In genomic region chr1:147577033-147577773, GRCh38 we compare ENCODE assay signal across 16 cellular contexts.
"Had no signal": no experiment of that assay in that cellular context is flagged by ENCODE, and none has a peak within 500 bp of the region (broad histone marks: within the 10 kb centered on the region; RNA-seq: fewer than 3 reads in every experiment).

No MANE protein-coding gene starts in this region.

- ATAC-seq: esophagus mucosa; naive thymus-derived CD4-positive, alpha-beta T cell had no signal

- H3K27ac ChIP-seq: dorsolateral prefrontal cortex, thyroid gland, vagina had no signal

- H3K4me1 ChIP-seq: breast epithelium, thyroid gland had no signal

- H3K9me3 ChIP-seq: breast epithelium, thyroid gland, vagina had no signal

- H3K4me3 ChIP-seq: breast epithelium, dorsolateral prefrontal cortex, smooth muscle cell, thyroid gland, vagina had no signal

- H3K27me3 ChIP-seq: breast epithelium, dorsolateral prefrontal cortex, thyroid gland, vagina had no signal

- H3K4me2 ChIP-seq: smooth muscle cell had no signal

- H3K36me3 ChIP-seq: breast epithelium, thyroid gland, vagina had no signal

- DNase-seq: cortex of kidney; dorsolateral prefrontal cortex; effector CD8-positive, alpha-beta T cell; foreskin fibroblast; head of caudate nucleus; hypothalamus; islet precursor cell; naive thymus-derived CD4-positive, alpha-beta T cell; posterior cingulate gyrus; stimulated activated CD4-positive, alpha-beta T cell treated with anti-CD3 and anti-CD28 coated beads, Interleukin-2, amount 100 ng/mL, for 48 hours; stimulated activated naive CD4-positive, alpha-beta T cell treated with Interleukin-2 at 50 U/mL for 16 hours; thyroid gland had no signal
